Comparison of ENCODE assay signal across 10 cellular contexts in the genomic region with DNA sequence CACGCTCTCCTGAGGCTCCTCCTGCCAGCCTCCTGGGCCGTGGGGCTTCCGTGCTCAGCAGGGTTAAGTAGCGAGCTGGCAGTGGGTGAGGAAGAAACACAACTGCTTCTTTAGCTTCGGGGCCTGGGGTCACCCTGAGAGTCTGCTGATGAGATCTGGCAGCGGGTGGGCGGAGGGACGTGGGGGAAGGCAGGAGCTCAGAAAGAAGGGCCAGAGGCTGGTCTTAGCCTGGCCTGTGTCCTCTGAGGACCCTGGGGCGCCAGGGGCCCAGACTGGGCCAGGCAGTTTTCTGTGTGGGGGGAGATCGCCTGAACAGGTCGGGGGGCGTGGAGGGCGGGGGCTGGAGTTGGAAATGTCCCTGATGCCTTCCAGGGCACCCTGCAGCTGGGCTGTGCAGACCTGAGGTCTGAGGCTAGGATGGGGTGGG.
DNase-seq lines count a peak whose midpoint lies in the region; ATAC-seq, FAIRE-seq and TF ChIP-seq lines count a peak whose summit lies in the region.
"Had no signal": no experiment of that assay in that cellular context is flagged by ENCODE, and none has a peak within 500 bp of the region (broad histone marks: within the 10 kb centered on the region; RNA-seq: fewer than 3 reads in every experiment).

No MANE protein-coding gene starts in this region.

- peak overlapping the region; percentile 95 to 97 for H3K27ac ChIP-seq in A549
- H3K27ac ChIP-seq in epithelial cell of prostate, result peak overlapping the region; percentile 69
- H3K27ac ChIP-seq in osteoblast (ENCODE audit: low read depth, low read length), result peak overlapping the region; percentile 91

- FAIRE-seq in A549 (lab: Jason Lieb, UNC), result no peak

- TF ChIP-seq POLR2A in A549 (IDR thresholded peaks at IDR 0.05; ENCODE audit: low read length), result peak; percentile 19

- peak in 1 of 2 experiments; percentile 9; a peak in 1 of 5 replicates for TF ChIP-seq EP300 in A549 (IDR thresholded peaks at IDR 0.05)

- H3K4me1 ChIP-seq in A549 (peaks cover 36% of the 10 kb centered on the region), osteoblast (ENCODE audit: insufficient read depth, low read length) (peaks cover 29% of the 10 kb centered on the region)

- no peaks in the 10 kb centered on the region for H4K20me1 ChIP-seq in osteoblast (ENCODE audit: insufficient read depth, low read length)

- H3K27me3 ChIP-seq in osteoblast (ENCODE audit: insufficient read depth, low read length), result no peaks in the 10 kb centered on the region

- POLR2A ChIA-PET in A549 (lab: Yijun Ruan, JAX), result interaction anchor here (0.7 to 2.5 kb wide), 8 partner anchors 8 to 99 kb away, joined by 3 to 28 read pairs (median 6); a partner anchor contains a TSS

- ATAC-seq in A549 (no peak), esophagus mucosa (no peak), GM19467 (IDR thresholded peaks at IDR 0.05; ENCODE audit: unreplicated experiment) (no peak), GM18502 (IDR thresholded peaks at IDR 0.05; ENCODE audit: poor library complexity, unreplicated experiment) (no peak)
- ATAC-seq: activated CD4-positive, alpha-beta T cell treated with anti-CD3 and anti-CD28 coated beads for 36 hours had no signal

- CTCF ChIA-PET in A549 (lab: Yijun Ruan, JAX), result interaction anchor here (0.6 to 3.8 kb wide), 19 partner anchors 10 to 204 kb away, joined by 3 to 21 read pairs (median 5); no protein-coding TSS in a partner anchor

- H3K4me2 ChIP-seq in A549 (peak overlapping the region; percentile 85), osteoblast (ENCODE audit: insufficient read depth, low read length) (peak overlapping the region; percentile 83)

- H3K79me2 ChIP-seq in osteoblast (ENCODE audit: insufficient read depth, low read length), result no peaks in the 10 kb centered on the region

- H2AFZ ChIP-seq in osteoblast (ENCODE audit: low read length), result peak overlapping the region; percentile 45

- H3K9me3 ChIP-seq in A549, result no peaks in the 10 kb centered on the region
- H3K9me3 ChIP-seq in osteoblast (ENCODE audit: low read depth, low read length), result no peaks in the 10 kb centered on the region

- no peak for TF ChIP-seq CTCF in A549 (IDR thresholded peaks at IDR 0.05)
- no peak for TF ChIP-seq CTCF in LNCaP clone FGC (IDR thresholded peaks at IDR 0.05; ENCODE audit: control insufficient read depth, extremely low read depth, insufficient read depth)
- no peak for TF ChIP-seq CTCF in osteoblast (IDR thresholded peaks at IDR 0.05; ENCODE audit: extremely low read depth, low read depth, low read length)

- WGBS in A549 (ENCODE audit: missing lambda C conversion rate), result 23% methylated on average over 5 of the region's 13 CpGs

- no peak for TF ChIP-seq RAD21 in A549 (conservative IDR thresholded peaks at IDR 0.05 in 1 of 2, IDR thresholded peaks at IDR 0.05 in 1 of 2)

- DNase-seq in A549 (ENCODE audit: low read depth in 1 of 2, low spot score in 1 of 2) (no peak), LNCaP clone FGC (ENCODE audit: low read depth) (no peak), epithelial cell of prostate (ENCODE audit: low read depth, low spot score) (no peak), osteoblast (ENCODE audit: insufficient read length, low spot score, missing footprints) (no peak), GM19238 (ENCODE audit: insufficient read length, low spot score) (no peak)
- DNase-seq: activated CD4-positive, alpha-beta T cell treated with anti-CD3 and anti-CD28 coated beads for 36 hours; GDM1 had no signal

- H3K36me3 ChIP-seq in osteoblast (ENCODE audit: insufficient read depth, low read length), result no peaks in the 10 kb centered on the region

- H3K4me3 ChIP-seq in A549 (peak overlapping the region; percentile 24; the same call in 2 of the 3 replicates), LNCaP clone FGC (ENCODE audit: low read depth, low read length) (peak overlapping the region; percentile 33), osteoblast (ENCODE audit: insufficient read depth, low read length) (peak overlapping the region; percentile 56)

TF ChIP-seq in A549, 52 proteins besides CTCF, POLR2A, EP300 and RAD21:
- no peak for TF ChIP-seq FOXS1 (CRISPR knock-in tag; IDR thresholded peaks at IDR 0.05)
- TF ChIP-seq NR3C1 (IDR thresholded peaks at IDR 0.05), result no peak
- TF ChIP-seq JUN (IDR thresholded peaks at IDR 0.05), result peak in 1 of 2 experiments; percentile 25; a peak in 2 of 5 replicates
- no peak for TF ChIP-seq TP53 (CRISPR knock-in tag; IDR thresholded peaks at IDR 0.05)
- TF ChIP-seq, protein P1, sequence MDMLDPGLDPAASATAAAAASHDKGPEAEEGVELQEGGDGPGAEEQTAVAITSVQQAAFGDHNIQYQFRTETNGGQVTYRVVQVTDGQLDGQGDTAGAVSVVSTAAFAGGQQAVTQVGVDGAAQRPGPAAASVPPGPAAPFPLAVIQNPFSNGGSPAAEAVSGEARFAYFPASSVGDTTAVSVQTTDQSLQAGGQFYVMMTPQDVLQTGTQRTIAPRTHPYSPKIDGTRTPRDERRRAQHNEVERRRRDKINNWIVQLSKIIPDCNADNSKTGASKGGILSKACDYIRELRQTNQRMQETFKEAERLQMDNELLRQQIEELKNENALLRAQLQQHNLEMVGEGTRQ (IDR thresholded peaks at IDR 0.05), result no peak
- TF ChIP-seq SMC3 (IDR thresholded peaks at IDR 0.05), result no peak
- no peak for TF ChIP-seq MAZ (IDR thresholded peaks at IDR 0.05; ENCODE audit: borderline replicate concordance, low read depth, low read length)
- TF ChIP-seq HOXB5 (CRISPR knock-in tag; IDR thresholded peaks at IDR 0.05), result 0 out of 2 replicates have a peak, but pooled peaks have one; percentile 6
- TF ChIP-seq CBX2 (IDR thresholded peaks at IDR 0.05; ENCODE audit: borderline replicate concordance, low read depth), result no peak
- no peak for TF ChIP-seq KDM1A (IDR thresholded peaks at IDR 0.05; ENCODE audit: low read depth)
- TF ChIP-seq HOXA7 (CRISPR knock-in tag; IDR thresholded peaks at IDR 0.05), result no peak
TF ChIP-seq in A549: peak in this region for 2.
